Comparison of ENCODE assay signal across 26 cellular contexts in genomic region chr5:11590475-11590874, GRCh38.
"Had no signal": no experiment of that assay in that cellular context is flagged by ENCODE, and none has a peak within 500 bp of the region (broad histone marks: within the 10 kb centered on the region; RNA-seq: fewer than 3 reads in every experiment).

No MANE protein-coding gene starts in this region.

- H3K36me3 Mint-ChIP-seq: naive thymus-derived CD8-positive, alpha-beta T cell; stimulated activated naive B cell treated with anti-CD40 and anti-IgM and Interleukin-4, amounts not matched to agents 10 μg/mL and 1 μg/mL and 100 μg/mL, for 72 hours had no signal

- H3K4me3 ChIP-seq: left lung, lower lobe of right lung, ovary, prostate gland, skin epidermis, stomach, testis, thyroid gland, transverse colon, upper lobe of left lung had no signal

- H3K27ac ChIP-seq: left lung, lower lobe of right lung, ovary, prostate gland, skin epidermis, stomach, testis, thyroid gland, transverse colon, upper lobe of left lung had no signal

- H3K4me1 ChIP-seq: left lung, lower lobe of right lung, stomach, testis, thyroid gland had no signal

- H3K9me3 ChIP-seq: left lung, lower lobe of right lung, ovary, prostate gland, testis, thyroid gland, transverse colon, upper lobe of left lung had no signal

- H3K4me3 Mint-ChIP-seq: immature natural killer cell; naive thymus-derived CD8-positive, alpha-beta T cell; nephron; stimulated activated naive B cell treated with anti-CD40 and anti-IgM and Interleukin-4, amounts not matched to agents 10 μg/mL and 1 μg/mL and 100 μg/mL, for 72 hours had no signal

- H3K27me3 Mint-ChIP-seq: stimulated activated naive B cell treated with anti-CD40 and anti-IgM and Interleukin-4, amounts not matched to agents 10 μg/mL and 1 μg/mL and 100 μg/mL, for 72 hours had no signal

- FAIRE-seq: kidney had no signal

- ATAC-seq: left colon; left lung; lower lobe of right lung; naive thymus-derived CD8-positive, alpha-beta T cell; right cardiac atrium; sciatic nerve; stimulated activated naive B cell treated with anti-CD40 and anti-IgM and Interleukin-4, amounts not matched to agents 10 μg/mL and 1 μg/mL and 100 μg/mL, for 72 hours; stimulated activated naive CD8-positive, alpha-beta T cell treated with anti-CD3 and anti-CD28 coated beads, Interleukin-15, Interleukin-2, amounts not matched to agents 100 U/mL and 50 U/mL, for 24 hours had no signal

- H3K4me1 Mint-ChIP-seq: stimulated activated naive B cell treated with anti-CD40 and anti-IgM and Interleukin-4, amounts not matched to agents 10 μg/mL and 1 μg/mL and 100 μg/mL, for 72 hours had no signal

- H3K27me3 ChIP-seq: left lung, ovary, stomach, testis, thyroid gland, transverse colon, upper lobe of left lung had no signal

- H3K36me3 ChIP-seq: left lung, lower lobe of right lung, ovary, prostate gland, stomach, thyroid gland, transverse colon, upper lobe of left lung had no signal

- DNase-seq: immature natural killer cell; kidney; left colon; left lung; lower lobe of right lung; mammary epithelial cell; mesenchymal stem cell; naive thymus-derived CD8-positive, alpha-beta T cell; ovary; retina; right cardiac atrium; stimulated activated CD4-positive, alpha-beta T cell treated with anti-CD3 and anti-CD28 coated beads, Interleukin-12 subunit alpha, Interleukin-12 subunit beta, amount 100 ng/mL, for 4 hours; stimulated activated CD4-positive, alpha-beta T cell treated with anti-CD3 and anti-CD28 coated beads, Interleukin-15, amount 100 ng/mL, for 24 hours; stimulated activated CD4-positive, alpha-beta T cell treated with anti-CD3 and anti-CD28 coated beads, Interleukin-2, amount 100 ng/mL, for 24 hours; stimulated activated CD4-positive, alpha-beta T cell treated with anti-CD3 and anti-CD28 coated beads, Interleukin-4, amount 100 ng/mL, for 1 hour; stimulated activated naive B cell treated with anti-CD40 and anti-IgM and Interleukin-4, amounts not matched to agents 10 μg/mL and 1 μg/mL and 100 μg/mL, for 72 hours; stimulated activated naive CD8-positive, alpha-beta T cell treated with anti-CD3 and anti-CD28 coated beads, Interleukin-15, Interleukin-2, amounts not matched to agents 100 U/mL and 50 U/mL, for 24 hours; stomach; testis; thyroid gland; transverse colon; upper lobe of left lung had no signal

- H3K27ac Mint-ChIP-seq: immature natural killer cell; naive thymus-derived CD8-positive, alpha-beta T cell; nephron; stimulated activated naive B cell treated with anti-CD40 and anti-IgM and Interleukin-4, amounts not matched to agents 10 μg/mL and 1 μg/mL and 100 μg/mL, for 72 hours had no signal

- H3K9me3 Mint-ChIP-seq: nephron had no signal
